In genomic region chr17:7932949-7933348, GRCh38 we compare ENCODE assay signal across 8 cellular contexts. TPM values are rescaled to one million over a fixed set of nuclear protein-coding genes. Genes with fewer than 3 reads are reported as not detected.
A peak's percentile ranks its signal among the peaks of the same experiment; 100 is the strongest.
DNase-seq lines count a peak whose midpoint lies in the region; ATAC-seq and TF ChIP-seq lines count a peak whose summit lies in the region.

No MANE protein-coding gene starts in this region.

- TF ChIP-seq CTCF in foreskin fibroblast (IDR thresholded peaks at IDR 0.05; ENCODE audit: low read depth, low read length) (peak; percentile 45), osteocyte (IDR thresholded peaks at IDR 0.05) (no peak)

- CTCF ChIA-PET in activated CD8-positive, alpha-beta T cell treated with anti-CD3 and anti-CD28 coated beads, Interleukin-2, amount 10 ng/mL, durations not matched to agents 7 days and 5 days (lab: Charles Lee), result interaction anchor here (0.8 to 9.7 kb wide), 24 partner anchors 8 to 124 kb away, joined by 3 to 128 read pairs (median 6); partner anchors contain the start of genes NAA38 and RNF227

- peak overlapping the region; percentile 98 for H3K27ac Mint-ChIP-seq in activated CD8-positive, alpha-beta T cell treated with anti-CD3 and anti-CD28 coated beads, Interleukin-2, amount 10 ng/mL, durations not matched to agents 7 days and 5 days
- peak overlapping the region; percentile 95 for H3K27ac Mint-ChIP-seq in osteocyte (ENCODE audit: unreplicated experiment)

- peaks cover 52% of the 10 kb centered on the region for H3K4me1 Mint-ChIP-seq in activated CD8-positive, alpha-beta T cell treated with anti-CD3 and anti-CD28 coated beads, Interleukin-2, amount 10 ng/mL, durations not matched to agents 7 days and 5 days (ENCODE audit: low read depth)
- peaks cover 48% of the 10 kb centered on the region for H3K4me1 Mint-ChIP-seq in osteocyte (ENCODE audit: unreplicated experiment)

- no peaks in the 10 kb centered on the region for H3K9me3 Mint-ChIP-seq in activated CD8-positive, alpha-beta T cell treated with anti-CD3 and anti-CD28 coated beads, Interleukin-2, amount 10 ng/mL, durations not matched to agents 7 days and 5 days (ENCODE audit: insufficient read depth)
- no peaks in the 10 kb centered on the region for H3K9me3 Mint-ChIP-seq in osteocyte (ENCODE audit: unreplicated experiment)

- H3K4me3 ChIP-seq in foreskin fibroblast (ENCODE audit: low read depth in 1 of 2, low read length in 2 of 2), result peak overlapping the region; percentile 88 to 99

- peaks cover 46% of the 10 kb centered on the region for H3K36me3 Mint-ChIP-seq in activated CD8-positive, alpha-beta T cell treated with anti-CD3 and anti-CD28 coated beads, Interleukin-2, amount 10 ng/mL, durations not matched to agents 7 days and 5 days (ENCODE audit: low read depth)
- peaks cover 17% of the 10 kb centered on the region for H3K36me3 Mint-ChIP-seq in osteocyte (ENCODE audit: unreplicated experiment)

- peak overlapping the region; percentile 95 for H3K4me3 Mint-ChIP-seq in activated CD8-positive, alpha-beta T cell treated with anti-CD3 and anti-CD28 coated beads, Interleukin-2, amount 10 ng/mL, durations not matched to agents 7 days and 5 days
- peak overlapping the region; percentile 97 for H3K4me3 Mint-ChIP-seq in osteocyte (ENCODE audit: unreplicated experiment)

- peak; percentile 4 for DNase-seq in NCI-H2171 treated with DMSO at 0.1 percent for 48 hours (lab: John Stamatoyannopoulos, UW)
- DNase-seq in NCI-H2171 (lab: John Stamatoyannopoulos, UW), result no peak
- peak; percentile 48 for DNase-seq in LoVo (ENCODE audit: low spot score)
- peak; percentile 56 for DNase-seq in activated CD8-positive, alpha-beta T cell treated with anti-CD3 and anti-CD28 coated beads, Interleukin-2, amount 10 ng/mL, durations not matched to agents 7 days and 5 days
- peak; percentile 78 to 86 for DNase-seq in foreskin fibroblast
- DNase-seq in osteocyte (ENCODE audit: extremely low spot score, unreplicated experiment), result no peak
- no peak for DNase-seq in SKM-1 treated with dmso at 0.1 percent for 144 hours (lab: John Stamatoyannopoulos, UW; ENCODE audit: unreplicated experiment)

- no peaks in the 10 kb centered on the region for H3K27me3 Mint-ChIP-seq in activated CD8-positive, alpha-beta T cell treated with anti-CD3 and anti-CD28 coated beads, Interleukin-2, amount 10 ng/mL, durations not matched to agents 7 days and 5 days (ENCODE audit: low read depth)
- H3K27me3 Mint-ChIP-seq in osteocyte (ENCODE audit: unreplicated experiment), result no peaks in the 10 kb centered on the region

- POLR2A ChIA-PET in activated CD8-positive, alpha-beta T cell treated with anti-CD3 and anti-CD28 coated beads, Interleukin-2, amount 10 ng/mL, durations not matched to agents 7 days and 5 days (lab: Charles Lee), result interaction anchor here (0.5 to 4.2 kb wide), 14 partner anchors 7 to 278 kb away, joined by 3 to 44 read pairs (median 4); partner anchors contain the start of genes AURKB and RNF227

- no peak for ATAC-seq in activated CD8-positive, alpha-beta T cell treated with anti-CD3 and anti-CD28 coated beads, Interleukin-2, amount 10 ng/mL, durations not matched to agents 7 days and 5 days
- ATAC-seq in GM18861 (IDR thresholded peaks at IDR 0.05; ENCODE audit: unreplicated experiment), result no peak

RNA-seq across cellular contexts. Expression of gene CNTROB, which starts 0.9 kb away (rescaled TPM):
- total RNA-seq in activated CD8-positive, alpha-beta T cell treated with anti-CD3 and anti-CD28 coated beads, Interleukin-2, amount 10 ng/mL, durations not matched to agents 7 days and 5 days, result 10 to 100 TPM; 66.7 to 76.5 TPM
- 30.2 and 30.9 TPM in 2 replicates for total RNA-seq in osteocyte

RNA-seq across cellular contexts. Expression of gene TRAPPC1, which starts 1.2 kb away (rescaled TPM):
- total RNA-seq in activated CD8-positive, alpha-beta T cell treated with anti-CD3 and anti-CD28 coated beads, Interleukin-2, amount 10 ng/mL, durations not matched to agents 7 days and 5 days, result 100 to 1,000 TPM; 248 to 278 TPM
- total RNA-seq in osteocyte, result 122 and 127 TPM in 2 replicates

RNA-seq across cellular contexts. Expression of gene KCNAB3, which starts 3.3 kb away (rescaled TPM):
- total RNA-seq in activated CD8-positive, alpha-beta T cell treated with anti-CD3 and anti-CD28 coated beads, Interleukin-2, amount 10 ng/mL, durations not matched to agents 7 days and 5 days, result 10 to 100 TPM in 1 of 2 experiments, 1 to 10 TPM in 1; 8.8 to 10.3 TPM
- total RNA-seq in osteocyte, result 2.6 and 3.7 TPM in 2 replicates

RNA-seq across cellular contexts. Expression of gene RNF227, which starts 16.9 kb away (rescaled TPM):
- total RNA-seq in activated CD8-positive, alpha-beta T cell treated with anti-CD3 and anti-CD28 coated beads, Interleukin-2, amount 10 ng/mL, durations not matched to agents 7 days and 5 days, result 1 to 10 TPM; 4.2 TPM
- total RNA-seq in osteocyte, result 2.3 and 3.0 TPM in 2 replicates

RNA-seq across cellular contexts. Expression of gene CHD3, which starts 44.4 kb away (rescaled TPM):
- total RNA-seq in activated CD8-positive, alpha-beta T cell treated with anti-CD3 and anti-CD28 coated beads, Interleukin-2, amount 10 ng/mL, durations not matched to agents 7 days and 5 days, result 100 to 1,000 TPM; 125 to 129 TPM
- total RNA-seq in osteocyte, result 196 and 206 TPM in 2 replicates

Comparison
In these comparisons a context has a peak if more than half of its experiments do, and no peak if none do; other contexts are left out.
1. DNase-seq: peak in NCI-H2171 treated with DMSO at 0.1 percent for 48 hours (single experiment), LoVo (single experiment), activated CD8-positive, alpha-beta T cell treated with anti-CD3 and anti-CD28 coated beads, Interleukin-2, amount 10 ng/mL, durations not matched to agents 7 days and 5 days (single experiment) and foreskin fibroblast (2 of 2); none in NCI-H2171 (single experiment), osteocyte (single experiment) and SKM-1 treated with dmso at 0.1 percent for 144 hours (single experiment).